12 cellular contexts compared by ENCODE assay signal in the genomic region with DNA sequence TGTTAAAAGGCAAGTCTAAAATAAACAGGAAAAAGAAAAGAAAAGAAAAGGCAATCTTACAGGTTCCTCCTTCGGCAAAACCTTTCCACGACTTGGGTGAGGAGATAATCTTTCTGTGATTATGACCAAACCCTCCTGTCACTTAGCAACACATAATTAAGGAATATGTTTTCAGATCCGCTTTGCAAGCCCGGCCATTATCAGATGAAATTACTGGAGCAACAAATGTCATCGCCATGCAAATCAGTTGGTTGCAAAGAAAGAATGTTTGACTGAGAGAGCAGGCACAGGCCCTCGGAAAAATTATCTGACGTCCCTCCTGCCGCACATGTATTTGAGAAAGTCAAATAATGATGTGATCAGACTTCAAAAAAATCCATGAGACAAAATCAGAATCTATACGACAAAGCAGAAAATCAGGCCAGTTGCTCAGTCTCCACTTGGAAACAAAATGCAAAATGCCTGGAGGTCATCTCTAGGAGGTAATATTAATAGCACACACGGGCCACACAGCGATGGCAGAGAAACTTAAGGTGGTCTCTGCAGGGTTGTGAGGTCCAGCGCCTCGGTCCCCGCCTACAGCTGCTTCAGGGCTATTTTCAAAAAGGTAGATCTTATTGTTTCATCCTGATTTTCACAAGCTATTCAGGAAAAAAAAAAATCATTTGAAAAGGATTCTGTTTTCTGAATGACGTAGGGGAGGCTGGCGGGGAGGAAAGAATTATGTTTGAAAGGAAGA.
DNase-seq lines count a peak whose midpoint lies in the region; ATAC-seq, FAIRE-seq and TF ChIP-seq lines count a peak whose summit lies in the region.
"Had no signal": no experiment of that assay in that cellular context is flagged by ENCODE, and none has a peak within 500 bp of the region (broad histone marks: within the 10 kb centered on the region; RNA-seq: fewer than 3 reads in every experiment).

No MANE protein-coding gene starts in this region.

- no peak overlapping the region for H3K9ac ChIP-seq in mammary epithelial cell (ENCODE audit: insufficient read depth, low read length)
- H3K9ac ChIP-seq in keratinocyte (ENCODE audit: control insufficient read depth, extremely low read depth, insufficient read depth, low read length), result no peak overlapping the region

- no peak for TF ChIP-seq CTCF in mammary epithelial cell (conservative IDR thresholded peaks at IDR 0.05 in 1 of 2, IDR thresholded peaks at IDR 0.05 in 1 of 2; ENCODE audit: extremely low read depth in 1 of 2, insufficient read depth in 1 of 2, low read depth in 1 of 2, low read length in 2 of 2)
- TF ChIP-seq CTCF in keratinocyte (optimal IDR thresholded peaks at IDR 0.05 in 1 of 3, IDR thresholded peaks at IDR 0.05 in 1 of 3, conservative IDR thresholded peaks at IDR 0.05 in 1 of 3; ENCODE audit: extremely low read depth in 1 of 3, insufficient read depth in 2 of 3, low read length in 3 of 3), result no peak
- no peak for TF ChIP-seq CTCF in thoracic aorta (IDR thresholded peaks at IDR 0.05)
- TF ChIP-seq CTCF in brain microvascular endothelial cell (IDR thresholded peaks at IDR 0.05; ENCODE audit: low read depth, low read length, missing control alignments), result no peak

- CTCF ChIA-PET in mammary epithelial cell (lab: Charles Lee; ENCODE audit: low non-redundant PET), result no interaction called here

- H2AFZ ChIP-seq in mammary epithelial cell (ENCODE audit: low read depth, low read length) (no peak overlapping the region), keratinocyte (ENCODE audit: control insufficient read depth, low read length) (no peak overlapping the region)

- ATAC-seq in thoracic aorta (ENCODE audit: insufficient number of reproducible peaks, low FRiP score, low read depth), result no peak
- no peak for ATAC-seq in GM18861 (IDR thresholded peaks at IDR 0.05; ENCODE audit: unreplicated experiment)

- H4K20me1 ChIP-seq in mammary epithelial cell (ENCODE audit: insufficient read depth, low read length) (peaks cover 2% of the 10 kb centered on the region), keratinocyte (ENCODE audit: control insufficient read depth, extremely low read depth, insufficient read depth, low read length) (peaks cover 17% of the 10 kb centered on the region)

- WGBS in mammary epithelial cell (ENCODE audit: low coverage, missing lambda C conversion rate), result 81% methylated on average over 16 of the region's 16 CpGs

- H3K27ac ChIP-seq in mammary epithelial cell (ENCODE audit: insufficient read depth, low read depth, low read length), result no peak overlapping the region
- H3K27ac ChIP-seq in keratinocyte (ENCODE audit: control insufficient read depth, insufficient read depth, low read length), result no peak overlapping the region
- H3K27ac ChIP-seq in thoracic aorta, result peak overlapping the region; percentile 32 to 54
- no peak overlapping the region for H3K27ac ChIP-seq in brain microvascular endothelial cell

- in situ Hi-C loops in T47D (cut with HindIII; ENCODE audit: low pct_unique_long_range_greater_than_20kb, low sequenced_read_pairs) (no loop called here), mammary epithelial cell (cut with MboI; ENCODE audit: low sequenced_read_pairs in 2 of 2) (no loop called here), brain microvascular endothelial cell (cut with HindIII; ENCODE audit: low pct_ligation_motif_present, low sequenced_read_pairs) (no loop called here)

- H3K9me3 ChIP-seq in mammary epithelial cell (replicated peaks; ENCODE audit: insufficient read depth, low read length) (no peaks in the 10 kb centered on the region), keratinocyte (ENCODE audit: control insufficient read depth, low read depth, low read length) (no peaks in the 10 kb centered on the region), thoracic aorta (no peaks in the 10 kb centered on the region)
- H3K9me3 ChIP-seq: uterus had no signal

- H3K36me3 ChIP-seq in mammary epithelial cell (ENCODE audit: insufficient read depth, low read length) (peaks cover 4% of the 10 kb centered on the region), keratinocyte (ENCODE audit: control insufficient read depth in 2 of 2, extremely low read depth in 1 of 2, insufficient read depth in 2 of 2, low read length in 2 of 2) (peaks cover 12 to 24% of the 10 kb centered on the region in 2 experiments), thoracic aorta (no peaks in the 10 kb centered on the region), brain microvascular endothelial cell (replicated peaks) (no peaks in the 10 kb centered on the region)
- H3K36me3 ChIP-seq: uterus had no signal

- H3K9me1 ChIP-seq in keratinocyte (ENCODE audit: control insufficient read depth, extremely low read depth, insufficient read depth, low read length), result no peaks in the 10 kb centered on the region

- H3K27me3 ChIP-seq in mammary epithelial cell (ENCODE audit: insufficient read depth, low read length) (no peaks in the 10 kb centered on the region), keratinocyte (ENCODE audit: control insufficient read depth, extremely low read depth, insufficient read depth, low read length) (no peaks in the 10 kb centered on the region), thoracic aorta (replicated peaks; ENCODE audit: insufficient read depth) (no peaks in the 10 kb centered on the region), brain microvascular endothelial cell (replicated peaks) (no peaks in the 10 kb centered on the region)
- H3K27me3 ChIP-seq: uterus had no signal

- no peak overlapping the region for H3K4me2 ChIP-seq in mammary epithelial cell (ENCODE audit: insufficient read depth, low read depth, low read length)
- peak overlapping the region; percentile 1 for H3K4me2 ChIP-seq in keratinocyte (ENCODE audit: control insufficient read depth, extremely low read depth, insufficient read depth, low read depth, low read length)

- dilution Hi-C loops in mammary epithelial cell (cut with HindIII; ENCODE audit: low sequenced_read_pairs), result loop anchor here (5.0 kb wide), 1 partner anchor 82 kb away; the partner anchor contains the start of gene ZRANB1
- dilution Hi-C loops in keratinocyte (cut with MboI; ENCODE audit: extremely low pct_ligation_motif_present, low sequenced_read_pairs), result no loop called here

- no peak overlapping the region for H3K4me3 ChIP-seq in mammary epithelial cell (replicated peaks in 1 of 3; ENCODE audit: insufficient read depth in 1 of 3, low read depth in 2 of 3, low read length in 3 of 3)
- no peak overlapping the region for H3K4me3 ChIP-seq in keratinocyte (ENCODE audit: control insufficient read depth in 2 of 3, extremely low read depth in 1 of 3, insufficient read depth in 2 of 3, low read depth in 1 of 3, low read length in 3 of 3)
- peak overlapping the region; percentile 38 for H3K4me3 ChIP-seq in thoracic aorta
- no peak overlapping the region for H3K4me3 ChIP-seq in brain microvascular endothelial cell (ENCODE audit: low read depth, low read length)
- H3K4me3 ChIP-seq: uterus had no signal

- no peaks in the 10 kb centered on the region for H3K4me1 ChIP-seq in mammary epithelial cell (ENCODE audit: insufficient read depth, low read length)
- H3K4me1 ChIP-seq in keratinocyte (ENCODE audit: control insufficient read depth, extremely low read depth, insufficient read depth, low read length), result no peaks in the 10 kb centered on the region
- H3K4me1 ChIP-seq in thoracic aorta (ENCODE audit: control insufficient read depth in 1 of 2, low read depth in 2 of 2), result peaks cover 36 to 95% of the 10 kb centered on the region in 2 donors
- H3K4me1 ChIP-seq: uterus had no signal

- DNase-seq in T47D (ENCODE audit: low read depth in 1 of 2, low spot score in 1 of 2) (peak; percentile 24 to 74), mammary epithelial cell (no peak), SK-N-DZ (ENCODE audit: low spot score) (peak; percentile 75), keratinocyte (ENCODE audit: low read depth, low spot score) (no peak), thoracic aorta (ENCODE audit: low spot score) (no peak), brain microvascular endothelial cell (no peak)
- DNase-seq in activated CD8-positive, alpha-beta memory T cell treated with anti-CD3 and anti-CD28 coated beads, Interleukin-2, amount 50 U/mL, for 48 hours, result no peak
- DNase-seq: activated CD4-positive, alpha-beta T cell treated with anti-CD3 and anti-CD28 coated beads for 48 hours; KBM-7 had no signal

- intact Hi-C loops in mammary epithelial cell (cut with micrococcal nuclease), result no loop called here

- no TSS peak for BruUV-seq in mammary epithelial cell (replicated peaks; lab: Mats Ljungman, UMichigan)

- peak; percentile 43 for FAIRE-seq in keratinocyte (lab: Jason Lieb, UNC)
- FAIRE-seq: RCC 7860 had no signal

- peaks cover 100% of the 10 kb centered on the region for H3K79me2 ChIP-seq in mammary epithelial cell (ENCODE audit: insufficient read depth, low read length)
- H3K79me2 ChIP-seq in keratinocyte (ENCODE audit: control insufficient read depth, insufficient read depth, low read length), result peaks cover 88% of the 10 kb centered on the region

Comparison
In these comparisons a context has a peak if more than half of its experiments do, and no peak if none do; other contexts are left out.
1. DNase-seq: peak in T47D (2 of 2) and SK-N-DZ (single experiment); none in mammary epithelial cell (single experiment), keratinocyte (single experiment), thoracic aorta (single experiment), activated CD8-positive, alpha-beta memory T cell treated with anti-CD3 and anti-CD28 coated beads, Interleukin-2, amount 50 U/mL, for 48 hours (single experiment) and brain microvascular endothelial cell (single experiment).
2. H3K27ac ChIP-seq: peak in thoracic aorta (2 of 2); none in mammary epithelial cell (single experiment), keratinocyte (single experiment) and brain microvascular endothelial cell (single experiment).